In genomic region chr12:98638009-98638408, GRCh38 we compare ENCODE assay signal across 18 cellular contexts.
"Had no signal": no experiment of that assay in that cellular context is flagged by ENCODE, and none has a peak within 500 bp of the region (broad histone marks: within the 10 kb centered on the region; RNA-seq: fewer than 3 reads in every experiment).

No MANE protein-coding gene starts in this region.

- DNase-seq: activated CD4-positive, alpha-beta T cell treated with anti-CD3 and anti-CD28 coated beads, Interleukin-2, amount 50 U/mL, for 1 hour; activated CD4-positive, CD25-positive, alpha-beta regulatory T cell treated with anti-CD3 and anti-CD28 coated beads, Interleukin-2, amount 50 U/mL, for 72 hours; activated effector memory CD4-positive, alpha-beta T cell treated with anti-CD3 and anti-CD28 coated beads, Interleukin-2, amount 50 U/mL, for 16 hours; activated naive CD4-positive, alpha-beta T cell treated with anti-CD3 and anti-CD28 coated beads for 36 hours; amygdala; central memory CD4-positive, alpha-beta T cell; islet precursor cell; left ventricle myocardium superior; mucosa of descending colon; right lobe of liver; stimulated activated CD4-positive, alpha-beta T cell treated with anti-CD3 and anti-CD28 coated beads, Interleukin-2, amount 100 ng/mL, for 48 hours; tibial artery; upper lobe of right lung had no signal

- H3K27me3 Mint-ChIP-seq: natural killer cell treated with Interleukin-12 subunit alpha and Interleukin-12 subunit beta and Interleukin-15 and Interleukin-18, amount 100 ng/mL, for 72 hours had no signal

- H3K9me3 Mint-ChIP-seq: activated T-helper 1 cell treated with anti-CD3 and anti-CD28 coated beads, Interleukin-12 subunit alpha, Interleukin-12 subunit beta, Interleukin-2, Interleukin-4 antibody, amounts not matched to agents 30 ng/mL and 10 ng/mL and 1 ng/mL, durations not matched to agents 14 hours and 24 hours and 36 hours; natural killer cell treated with Interleukin-12 subunit alpha and Interleukin-12 subunit beta and Interleukin-15 and Interleukin-18, amount 100 ng/mL, for 72 hours had no signal

- H3K4me3 Mint-ChIP-seq: activated naive CD4-positive, alpha-beta T cell treated with anti-CD3 and anti-CD28 coated beads for 36 hours; activated T-helper 1 cell treated with anti-CD3 and anti-CD28 coated beads, Interleukin-12 subunit alpha, Interleukin-12 subunit beta, Interleukin-2, Interleukin-4 antibody, amounts not matched to agents 30 ng/mL and 10 ng/mL and 1 ng/mL, durations not matched to agents 14 hours and 24 hours and 36 hours; natural killer cell treated with Interleukin-12 subunit alpha and Interleukin-12 subunit beta and Interleukin-15 and Interleukin-18, amount 100 ng/mL, for 72 hours had no signal

- ATAC-seq: gastroesophageal sphincter; left ventricle myocardium superior; mucosa of descending colon; natural killer cell treated with Interleukin-12 subunit alpha and Interleukin-12 subunit beta and Interleukin-15 and Interleukin-18, amount 100 ng/mL, for 72 hours; upper lobe of right lung had no signal

- H3K9me3 ChIP-seq: gastroesophageal sphincter, mucosa of descending colon, right lobe of liver, suprapubic skin, tibial artery, upper lobe of right lung had no signal

- H3K4me3 ChIP-seq: gastroesophageal sphincter, hepatocyte, mucosa of descending colon, right lobe of liver, suprapubic skin, tibial artery, upper lobe of right lung had no signal

- H3K36me3 ChIP-seq: gastroesophageal sphincter, right lobe of liver, suprapubic skin, tibial artery, upper lobe of right lung had no signal

- H3K27me3 ChIP-seq: gastroesophageal sphincter, hepatocyte, right lobe of liver, suprapubic skin, tibial artery, upper lobe of right lung had no signal

- H3K36me3 Mint-ChIP-seq: natural killer cell treated with Interleukin-12 subunit alpha and Interleukin-12 subunit beta and Interleukin-15 and Interleukin-18, amount 100 ng/mL, for 72 hours had no signal

- H3K27ac Mint-ChIP-seq: activated naive CD4-positive, alpha-beta T cell treated with anti-CD3 and anti-CD28 coated beads for 36 hours; activated T-helper 1 cell treated with anti-CD3 and anti-CD28 coated beads, Interleukin-12 subunit alpha, Interleukin-12 subunit beta, Interleukin-2, Interleukin-4 antibody, amounts not matched to agents 30 ng/mL and 10 ng/mL and 1 ng/mL, durations not matched to agents 14 hours and 24 hours and 36 hours; natural killer cell treated with Interleukin-12 subunit alpha and Interleukin-12 subunit beta and Interleukin-15 and Interleukin-18, amount 100 ng/mL, for 72 hours had no signal
